8 cellular contexts compared by ENCODE assay signal in the genomic region with DNA sequence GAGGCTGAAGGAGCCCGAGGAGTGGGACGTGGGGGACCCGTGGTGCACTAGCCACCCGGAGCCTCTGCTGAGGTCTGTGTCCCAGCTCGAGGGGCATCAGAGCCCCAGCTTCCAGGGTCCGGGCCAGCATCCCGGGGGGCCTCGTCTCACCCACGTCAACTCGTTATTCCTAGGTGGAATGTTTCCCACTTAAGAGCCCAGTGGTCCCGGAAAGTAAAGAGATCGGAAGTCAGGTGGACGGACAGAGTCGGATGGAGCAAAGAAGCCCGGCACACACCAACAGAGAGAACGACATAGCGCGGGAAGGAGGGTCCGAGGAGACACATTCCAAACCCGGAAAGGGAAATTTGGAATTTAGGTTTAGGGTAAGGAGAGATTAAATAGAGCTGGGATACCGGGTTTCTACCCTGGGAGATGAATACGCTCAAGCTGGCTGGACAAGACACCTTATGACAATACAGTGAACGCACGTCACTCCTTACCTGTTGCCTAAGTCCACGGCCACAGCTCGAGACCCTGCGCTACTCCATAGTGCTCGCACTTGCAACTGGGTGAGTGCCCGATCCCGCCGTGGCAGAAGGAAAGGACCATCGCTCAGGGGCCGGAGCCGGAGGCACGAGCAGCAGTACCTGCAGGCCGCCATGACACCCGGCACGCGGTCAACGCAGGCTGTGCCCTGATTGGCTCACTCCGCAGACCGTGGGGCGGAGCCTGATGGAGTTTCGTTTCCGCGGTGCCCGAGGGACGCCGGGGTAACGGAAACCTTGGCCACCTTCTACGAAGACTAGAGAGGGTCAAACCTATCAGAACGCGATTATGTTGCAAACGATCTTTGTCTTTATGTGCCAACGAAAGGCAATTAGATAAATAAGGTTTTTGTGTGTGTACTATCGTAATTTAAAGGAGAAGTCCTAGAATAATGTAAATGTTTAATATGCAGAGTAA. TPM values are rescaled to one million over a fixed set of nuclear protein-coding genes. Genes with fewer than 3 reads are reported as not detected.
DNase-seq lines count a peak whose midpoint lies in the region; ATAC-seq and TF ChIP-seq lines count a peak whose summit lies in the region.

A gene (minus strand): TSS at position 664 of the 945 bp plus-strand sequence. CDS start 21 bp downstream, at position 643.

- peak; percentile 6 for TF ChIP-seq POLR2A in prostate gland (IDR thresholded peaks at IDR 0.05)

- DNase-seq in GM13976 (ENCODE audit: low spot score) (peak; percentile 99), NCI-H146 treated with DMSO at 0.1 percent for 48 hours (lab: John Stamatoyannopoulos, UW; ENCODE audit: unreplicated experiment) (peak; percentile 91), amniotic stem cell (lab: John Stamatoyannopoulos, UW) (peak; percentile 88), left ventricle myocardium inferior (peak; percentile 93), prostate gland (ENCODE audit: low spot score) (peak; percentile 88)

- H3K4me3 ChIP-seq in left ventricle myocardium inferior: peak within 1 kb of the TSS; percentile 77
- H3K4me3 ChIP-seq in prostate gland: peak within 1 kb of the TSS; percentile 70 to 77
- H3K4me3 ChIP-seq in urinary bladder (ENCODE audit: low read depth, low read length): peak within 1 kb of the TSS; percentile 78

- H3K9me3 ChIP-seq in left ventricle myocardium inferior (replicated peaks) (no peaks in the 10 kb centered on the region), prostate gland (no peaks in the 10 kb centered on the region)

- in situ Hi-C loops in GM13976 (cut with MboI; ENCODE audit: low sequenced_read_pairs, unreplicated experiment): no loop called here

- WGBS in prostate gland: under 1% methylated on average over 50 of the region's 56 CpGs
- under 1% methylated on average over 56 of the region's 56 CpGs for WGBS in urinary bladder

- no peaks in the 10 kb centered on the region for H3K36me3 ChIP-seq in left ventricle myocardium inferior
- H3K36me3 ChIP-seq in prostate gland: no peaks in the 10 kb centered on the region
- H3K36me3 ChIP-seq in urinary bladder (ENCODE audit: insufficient read depth): no peaks in the 10 kb centered on the region

- peaks cover 17% of the 10 kb centered on the region for H3K4me1 ChIP-seq in left ventricle myocardium inferior
- H3K4me1 ChIP-seq in prostate gland (replicated peaks): no peaks in the 10 kb centered on the region
- no peaks in the 10 kb centered on the region for H3K4me1 ChIP-seq in urinary bladder (ENCODE audit: insufficient read depth)

- peak; percentile 100 for ATAC-seq in HG02870 (IDR thresholded peaks at IDR 0.05; ENCODE audit: unreplicated experiment)

- intact Hi-C loops in T-helper 1 cell treated with Interleukin-12 subunit alpha and Interleukin-12 subunit beta and Interleukin-4 antibody, amounts not matched to agents 30 ng/mL and 1 ng/mL, for 36 hours (cut with micrococcal nuclease): loop anchor here (1.0 to 5.0 kb wide), 13 partner anchors 76 to 1906 kb away; a partner anchor contains a TSS
- intact Hi-C loops in left ventricle myocardium inferior (cut with micrococcal nuclease) (no loop called here), prostate gland (cut with DNase I) (no loop called here)

- no peak for TF ChIP-seq CTCF in GM13976 (IDR thresholded peaks at IDR 0.05; ENCODE audit: borderline replicate concordance, control extremely low read depth, extremely low read depth, insufficient read depth, missing control alignments)
- no peak for TF ChIP-seq CTCF in left ventricle myocardium inferior (IDR thresholded peaks at IDR 0.05; ENCODE audit: borderline replicate concordance)
- no peak for TF ChIP-seq CTCF in prostate gland (IDR thresholded peaks at IDR 0.05)

- H3K27me3 ChIP-seq in left ventricle myocardium inferior (ENCODE audit: low read depth) (peaks cover 9% of the 10 kb centered on the region), prostate gland (replicated peaks; ENCODE audit: insufficient read depth) (no peaks in the 10 kb centered on the region)

- H3K27ac ChIP-seq in left ventricle myocardium inferior (replicated peaks) (peak within 1 kb of the TSS; percentile 54), prostate gland (peak within 1 kb of the TSS; percentile 0 to 14), urinary bladder (ENCODE audit: low read depth) (no peak within 1 kb of the TSS)

RNA-seq across cellular contexts. Expression of the gene that starts here (rescaled TPM):
- total RNA-seq in T-helper 1 cell treated with Interleukin-12 subunit alpha and Interleukin-12 subunit beta and Interleukin-4 antibody, amounts not matched to agents 30 ng/mL and 1 ng/mL, for 36 hours: 34.4 and 47.7 TPM in 2 replicates
- total RNA-seq in left ventricle myocardium inferior (27.4 TPM), prostate gland (10 to 100 TPM; 11.8 to 38.3 TPM), urinary bladder (32.4 TPM)
- polyA plus RNA-seq in urinary bladder: 10.4 TPM
